7 cellular contexts compared by ENCODE assay signal in the genomic region with DNA sequence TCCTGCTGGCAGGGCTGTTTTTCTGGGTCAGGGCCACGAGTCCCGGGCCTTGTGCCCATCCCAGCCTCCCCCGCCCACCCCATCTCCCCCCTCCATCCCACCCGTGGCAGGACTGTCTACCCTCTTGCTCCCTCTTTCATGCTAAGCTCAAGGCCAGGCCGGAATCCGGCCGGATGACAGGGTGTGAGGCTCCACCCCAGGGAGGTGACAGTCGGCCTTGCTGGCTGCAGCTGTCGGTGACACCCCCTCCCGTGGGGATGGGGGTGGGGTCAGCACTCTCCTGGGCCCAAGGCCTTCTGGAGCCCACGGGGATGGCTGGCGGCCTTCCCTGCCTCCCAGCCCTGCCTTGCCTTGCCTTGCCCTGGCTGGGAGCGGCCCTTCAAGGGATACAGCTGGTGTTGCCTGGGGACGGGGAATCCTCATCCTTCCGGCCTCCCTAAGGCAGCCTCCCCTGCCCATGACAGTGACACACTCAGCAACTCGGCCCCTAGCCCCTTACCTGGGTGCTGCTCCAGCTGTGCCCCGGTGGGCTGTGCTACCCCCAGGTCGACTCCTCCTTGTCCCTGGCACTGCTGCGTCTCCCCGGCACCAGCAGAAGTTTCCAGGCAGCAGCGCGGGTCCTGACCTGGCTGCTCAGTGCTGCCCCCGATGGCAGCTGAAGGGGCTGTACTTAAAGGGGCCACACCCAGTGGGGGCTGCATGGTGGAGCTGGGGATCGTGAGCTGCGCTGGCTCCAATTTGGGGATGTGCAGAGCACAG.
DNase-seq lines count a peak whose midpoint lies in the region; ATAC-seq and TF ChIP-seq lines count a peak whose summit lies in the region.
"Not testable (repeated sequence)": the region's sequence is repeated elsewhere in the genome, so short reads cannot be mapped to it uniquely, and the experiment has no call there.

No MANE protein-coding gene starts in this region.

- H3K9ac ChIP-seq in SK-N-SH = not testable (repeated sequence)

- H3K27ac ChIP-seq in SK-N-SH (ENCODE audit: low read depth in 2 of 2, low read length in 1 of 2) = not testable (repeated sequence)

- H3K4me1 ChIP-seq in SK-N-SH (ENCODE audit: control insufficient read depth in 1 of 2, insufficient read depth in 2 of 2, low read depth in 1 of 2, low read length in 1 of 2) = not testable (repeated sequence)

- POLR2A ChIA-PET in HEK293T (lab: Yijun Ruan, JAX); SK-N-SH (lab: Yijun Ruan, JAX); activated naive CD8-positive, alpha-beta T cell treated with anti-CD3 and anti-CD28 coated beads, Interleukin-2, amount 10 ng/mL, durations not matched to agents 7 days and 5 days (lab: Charles Lee): not testable (repeated sequence)

- not testable (repeated sequence) for H4K20me1 ChIP-seq in SK-N-SH (ENCODE audit: insufficient read depth)

- not testable (repeated sequence) for H3F3A ChIP-seq in SK-N-SH (replicated peaks; ENCODE audit: insufficient read depth)

- H2AFZ ChIP-seq in SK-N-SH (ENCODE audit: low read depth) = not testable (repeated sequence)

- not testable (repeated sequence) for H3K27ac Mint-ChIP-seq in activated naive CD8-positive, alpha-beta T cell treated with anti-CD3 and anti-CD28 coated beads, Interleukin-2, amount 10 ng/mL, durations not matched to agents 7 days and 5 days; nephron progenitor cell

- not testable (repeated sequence) for H3K27me3 ChIP-seq in SK-N-SH (ENCODE audit: insufficient read depth)

- H3K4me2 ChIP-seq in SK-N-SH = not testable (repeated sequence)

- TF ChIP-seq RAD21 in SK-N-SH (IDR thresholded peaks at IDR 0.05; ENCODE audit: low read length) = not testable (repeated sequence)

- not testable (repeated sequence) for H3K36me3 ChIP-seq in SK-N-SH (replicated peaks in 1 of 2; ENCODE audit: control insufficient read depth in 1 of 2, insufficient read depth in 2 of 2, low read length in 1 of 2)

- ATAC-seq in activated naive CD8-positive, alpha-beta T cell treated with anti-CD3 and anti-CD28 coated beads, Interleukin-2, amount 10 ng/mL, durations not matched to agents 7 days and 5 days (ENCODE audit: low read depth) = peak; percentile 56
- ATAC-seq in Right ventricle myocardium superior (ENCODE audit: poor library complexity) = peak; percentile 45

- 37% methylated on average over 11 of the region's 25 CpGs for WGBS in SK-N-SH (ENCODE audit: low lambda C conversion rate)

- H3K9me3 Mint-ChIP-seq in activated naive CD8-positive, alpha-beta T cell treated with anti-CD3 and anti-CD28 coated beads, Interleukin-2, amount 10 ng/mL, durations not matched to agents 7 days and 5 days; nephron progenitor cell: not testable (repeated sequence)

- H3K36me3 Mint-ChIP-seq in activated naive CD8-positive, alpha-beta T cell treated with anti-CD3 and anti-CD28 coated beads, Interleukin-2, amount 10 ng/mL, durations not matched to agents 7 days and 5 days; nephron progenitor cell (ENCODE audit: low read depth): not testable (repeated sequence)

- not testable (repeated sequence) for TF ChIP-seq POLR2A in NB4 (IDR thresholded peaks at IDR 0.05; ENCODE audit: extremely low read depth, insufficient read length)

- not testable (repeated sequence) for H3K9me3 ChIP-seq in SK-N-SH

- TF ChIP-seq CTCF in GM12873 (IDR thresholded peaks at IDR 0.05; ENCODE audit: insufficient read depth, low read depth, low read length, missing control alignments) (peak; percentile 52), NB4 (IDR thresholded peaks at IDR 0.05; ENCODE audit: low read depth, low read length) (peak; percentile 34), nephron progenitor cell (IDR thresholded peaks at IDR 0.05) (peak; percentile 26)
- not testable (repeated sequence) for TF ChIP-seq CTCF in SK-N-SH (IDR thresholded peaks at IDR 0.05)

- H3K4me1 Mint-ChIP-seq in activated naive CD8-positive, alpha-beta T cell treated with anti-CD3 and anti-CD28 coated beads, Interleukin-2, amount 10 ng/mL, durations not matched to agents 7 days and 5 days; nephron progenitor cell: not testable (repeated sequence)

- not testable (repeated sequence) for H3K4me3 ChIP-seq in NB4 (ENCODE audit: low read depth, low read length); SK-N-SH (ENCODE audit: low read depth in 2 of 2, low read length in 1 of 2)

- H3K79me2 ChIP-seq in SK-N-SH (ENCODE audit: insufficient read depth) = not testable (repeated sequence)

- not testable (repeated sequence) for TF ChIP-seq EP300 in SK-N-SH (IDR thresholded peaks at IDR 0.05; ENCODE audit: borderline replicate concordance in 1 of 2, low read depth in 1 of 2, low read length in 1 of 2)

- H3K27me3 Mint-ChIP-seq in activated naive CD8-positive, alpha-beta T cell treated with anti-CD3 and anti-CD28 coated beads, Interleukin-2, amount 10 ng/mL, durations not matched to agents 7 days and 5 days; nephron progenitor cell (ENCODE audit: low read depth, poor library complexity): not testable (repeated sequence)

- CTCF ChIA-PET in HEK293T (lab: Yijun Ruan, JAX); SK-N-SH (lab: Yijun Ruan, JAX): not testable (repeated sequence)

- H3K9me2 ChIP-seq in SK-N-SH = not testable (repeated sequence)

- peak; percentile 9 for DNase-seq in HEK293T (ENCODE audit: extremely low spot score)
- peak; percentile 30 for DNase-seq in NB4 (ENCODE audit: low read depth)
- peak; percentile 74 for DNase-seq in SK-N-SH
- not testable (repeated sequence) for DNase-seq in activated naive CD8-positive, alpha-beta T cell treated with anti-CD3 and anti-CD28 coated beads, Interleukin-2, amount 10 ng/mL, durations not matched to agents 7 days and 5 days; Right ventricle myocardium superior; nephron progenitor cell

- intact Hi-C loops in Right ventricle myocardium superior (cut with DNase I) = not testable (repeated sequence)

- H3K4me3 Mint-ChIP-seq in activated naive CD8-positive, alpha-beta T cell treated with anti-CD3 and anti-CD28 coated beads, Interleukin-2, amount 10 ng/mL, durations not matched to agents 7 days and 5 days; nephron progenitor cell: not testable (repeated sequence)
